8 cellular contexts compared by ENCODE assay signal in the genomic region with DNA sequence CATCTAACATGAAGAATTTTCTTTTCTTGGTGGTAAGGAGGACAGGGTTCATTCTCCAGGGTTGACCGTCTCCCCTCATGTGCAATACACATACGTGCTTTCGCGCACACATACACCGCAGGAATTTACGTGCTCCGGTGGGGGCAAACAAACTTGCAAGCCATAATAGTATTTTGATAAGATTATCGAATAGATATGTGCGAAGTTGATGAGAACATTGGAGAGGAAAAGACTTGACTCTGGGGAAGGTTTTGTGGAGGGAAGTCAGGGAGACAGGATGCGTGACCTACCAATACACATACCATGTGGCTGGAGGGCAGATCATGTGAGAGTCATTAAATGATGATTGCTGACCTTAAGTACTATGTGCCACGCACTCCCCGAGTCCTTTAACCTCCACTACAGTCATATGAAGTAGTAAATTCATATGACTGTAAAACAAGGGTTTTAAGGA. TPM values are rescaled to one million over a fixed set of nuclear protein-coding genes. Genes with fewer than 3 reads are reported as not detected.
A peak's percentile ranks its signal among the peaks of the same experiment; 100 is the strongest.
DNase-seq lines count a peak whose midpoint lies in the region; ATAC-seq and TF ChIP-seq lines count a peak whose summit lies in the region.

No MANE protein-coding gene starts in this region.

- 72 to 77% methylated on average over 9 to 12 of the region's 12 CpGs for WGBS in endodermal cell (ENCODE audit: insufficient coverage in 1 of 2, insufficient read length in 1 of 2), 2 experiments

- peak overlapping the region; percentile 97 for H2AFZ ChIP-seq in neuron (ENCODE audit: low read depth, low read length)

- POLR2A ChIA-PET in AG04450 (lab: Yijun Ruan, JAX), result no interaction called here

- H3K4me3 ChIP-seq in AG04450 (ENCODE audit: low read depth, low read length) (peak overlapping the region; percentile 97), GM12875 (ENCODE audit: low read depth, low read length) (peak overlapping the region; percentile 75), endodermal cell (ENCODE audit: low read length) (peak overlapping the region; percentile 95), neuron (ENCODE audit: low read length) (peak overlapping the region; percentile 95)

- peaks cover 13% of the 10 kb centered on the region for H3K4me1 Mint-ChIP-seq in endodermal cell

- no peaks in the 10 kb centered on the region for H3K9me3 Mint-ChIP-seq in endodermal cell

- ATAC-seq in HG03097 (IDR thresholded peaks at IDR 0.05; ENCODE audit: low FRiP score, unreplicated experiment), result no peak

- H3K27me3 Mint-ChIP-seq in endodermal cell (ENCODE audit: insufficient read depth), result no peaks in the 10 kb centered on the region

- H3K27ac ChIP-seq in AG04450 (ENCODE audit: low read depth, low read length), result no peak overlapping the region
- no peak overlapping the region for H3K27ac ChIP-seq in endodermal cell (ENCODE audit: low read depth, low read length)
- no peak overlapping the region for H3K27ac ChIP-seq in substantia nigra (ENCODE audit: low read depth, low read length, poor library complexity, severe bottlenecking)

- H3K4me3 Mint-ChIP-seq in endodermal cell, result peak overlapping the region; percentile 99

- peak overlapping the region; percentile 97 for H3K9ac ChIP-seq in endodermal cell (ENCODE audit: extremely low read depth, low read length, poor library complexity, severe bottlenecking)

- DNase-seq in AG04450 (ENCODE audit: low read depth, low spot score), result no peak
- peak; percentile 68 for DNase-seq in RPMI7951 (ENCODE audit: low read depth)
- DNase-seq in endodermal cell, result peak; percentile 54
- no peak for DNase-seq in superior temporal gyrus (ENCODE audit: extremely low spot score)
- DNase-seq in substantia nigra (lab: John Stamatoyannopoulos, UW), result no peak

- no peaks in the 10 kb centered on the region for H3K9me3 ChIP-seq in AG04450 (ENCODE audit: control insufficient read depth, insufficient read depth, low read length)
- H3K9me3 ChIP-seq in endodermal cell (ENCODE audit: control insufficient read depth, low read length), result no peaks in the 10 kb centered on the region
- no peaks in the 10 kb centered on the region for H3K9me3 ChIP-seq in neuron (ENCODE audit: low read length)

- H3K4me1 ChIP-seq in endodermal cell (ENCODE audit: control insufficient read depth, insufficient read depth, low read length) (peaks cover 1% of the 10 kb centered on the region), neuron (ENCODE audit: insufficient read depth, low read length) (peaks cover 20% of the 10 kb centered on the region)

- H3K27ac Mint-ChIP-seq in endodermal cell, result peak overlapping the region; percentile 100

- CTCF ChIA-PET in AG04450 (lab: Charles Lee), result no interaction called here

- H3K36me3 ChIP-seq in endodermal cell (ENCODE audit: control insufficient read depth, insufficient read depth, low read length) (no peaks in the 10 kb centered on the region), neuron (ENCODE audit: insufficient read depth, low read length) (peaks cover 2% of the 10 kb centered on the region)

- TF ChIP-seq CTCF in AG04450 (IDR thresholded peaks at IDR 0.05; ENCODE audit: low read depth, low read length) (no peak), GM12875 (IDR thresholded peaks at IDR 0.05; ENCODE audit: borderline replicate concordance, insufficient read depth, low read depth, low read length) (no peak), endodermal cell (conservative IDR thresholded peaks at IDR 0.05) (no peak)

- peaks cover 4% of the 10 kb centered on the region for H3K36me3 Mint-ChIP-seq in endodermal cell (ENCODE audit: low read depth)

- H3K27me3 ChIP-seq in AG04450 (ENCODE audit: control insufficient read depth, insufficient read depth, low read length) (no peaks in the 10 kb centered on the region), endodermal cell (ENCODE audit: control insufficient read depth, insufficient read depth, low read length, poor library complexity, severe bottlenecking) (no peaks in the 10 kb centered on the region), neuron (ENCODE audit: insufficient read depth, low read length) (no peaks in the 10 kb centered on the region)

RNA-seq across cellular contexts. Expression of a gene that starts 0.9 kb away (rescaled TPM):
- polyA plus RNA-seq in AG04450 (2011; rRNA removed), result 6.6 and 7.6 TPM in 2 replicates
- polyA minus RNA-seq in AG04450 (2011; rRNA and poly(A)+ RNA removed), result 12.1 and 12.2 TPM in 2 replicates
- total RNA-seq in RPMI7951 (2014; rRNA removed; shearing (Covaris generic)), result 10.9 TPM in 2 replicates
- total RNA-seq in endodermal cell, result 10 to 100 TPM; 22.8 to 33.8 TPM
- polyA plus RNA-seq in endodermal cell (2013, experiment 1 of 2), result 13.4 TPM
- 14.8 TPM for polyA plus RNA-seq in endodermal cell (2013, experiment 2 of 2)

RNA-seq across cellular contexts. Expression of a gene that starts 4.1 kb away (rescaled TPM):
- 12.2 and 18.4 TPM in 2 replicates for polyA plus RNA-seq in AG04450 (2011; rRNA removed)
- 40.9 and 45.5 TPM in 2 replicates for polyA minus RNA-seq in AG04450 (2011; rRNA and poly(A)+ RNA removed)
- total RNA-seq in RPMI7951 (2014; rRNA removed; shearing (Covaris generic)), result 9.1 and 9.3 TPM in 2 replicates
- 10 to 100 TPM; 27.4 to 29.4 TPM for total RNA-seq in endodermal cell
- polyA plus RNA-seq in endodermal cell (2013, experiment 1 of 2), result 10.4 TPM
- 9.9 TPM for polyA plus RNA-seq in endodermal cell (2013, experiment 2 of 2)

Comparison
In these comparisons a context has a peak if more than half of its experiments do, and no peak if none do; other contexts are left out.
1. DNase-seq: peak in RPMI7951 (single experiment) and endodermal cell (single experiment); none in AG04450 (single experiment), superior temporal gyrus (single experiment) and substantia nigra (0 of 49).
2. Peak in every context shown above with its lines, with median percentiles within 50 percentile points of each other: H3K4me3 ChIP-seq.